In genomic region chr16:31876955-31877828, GRCh38 we compare ENCODE assay signal across 8 cellular contexts. TPM values are rescaled to one million over a fixed set of nuclear protein-coding genes. Genes with fewer than 3 reads are reported as not detected.
DNase-seq lines count a peak whose midpoint lies in the region; ATAC-seq, FAIRE-seq and TF ChIP-seq lines count a peak whose summit lies in the region.

No MANE protein-coding gene starts in this region.

- H3K27me3 ChIP-seq in SK-N-SH (ENCODE audit: insufficient read depth) = no peaks in the 10 kb centered on the region
- no peaks in the 10 kb centered on the region for H3K27me3 ChIP-seq in heart right ventricle

- no peaks in the 10 kb centered on the region for H3K9me2 ChIP-seq in SK-N-SH

- no peak for TF ChIP-seq POLR2A in A549 (IDR thresholded peaks at IDR 0.05; ENCODE audit: low read length)

- WGBS in A549 (ENCODE audit: missing lambda C conversion rate) = 50% methylated on average over 5 of the region's 5 CpGs
- WGBS in SK-N-SH (ENCODE audit: low lambda C conversion rate) = 56% methylated on average over 5 of the region's 5 CpGs
- 62 to 82% methylated on average over 5 of the region's 5 CpGs for WGBS in heart right ventricle, 2 donors

- POLR2A ChIA-PET in A549 (lab: Yijun Ruan, JAX) = no interaction called here
- POLR2A ChIA-PET in SK-N-SH (lab: Yijun Ruan, JAX) = no interaction called here

- TF ChIP-seq EP300 in A549 (IDR thresholded peaks at IDR 0.05) (no peak), SK-N-SH (IDR thresholded peaks at IDR 0.05; ENCODE audit: borderline replicate concordance in 1 of 2, low read depth in 1 of 2, low read length in 1 of 2) (no peak)

- H4K20me1 ChIP-seq in SK-N-SH (ENCODE audit: insufficient read depth) = peaks cover 9% of the 10 kb centered on the region; the same call in 1 of the 2 replicates

- H3K27ac ChIP-seq in A549 (0 out of 6 replicates have a peak overlapping the region, but pooled peaks of 1 of the 2 experiments have one; percentile 2), SK-N-SH (ENCODE audit: low read depth in 2 of 2, low read length in 1 of 2) (peak overlapping the region in 1 of 2 experiments; percentile 72; a peak in 2 of 4 replicates), heart right ventricle (peak overlapping the region in 5 of 10 donors; percentile 3 to 99 (median 6))

- peak in 1 of 2 experiments; percentile 23; a peak in 3 of 6 replicates for ATAC-seq in A549
- peak; percentile 72 for ATAC-seq in GM18517 (IDR thresholded peaks at IDR 0.05; ENCODE audit: unreplicated experiment)
- peak; percentile 41 for ATAC-seq in HG03039 (IDR thresholded peaks at IDR 0.05; ENCODE audit: unreplicated experiment)
- no peak for ATAC-seq in heart right ventricle

- TF ChIP-seq CTCF in A549 (IDR thresholded peaks at IDR 0.05) (no peak), SK-N-SH (IDR thresholded peaks at IDR 0.05) (no peak), heart right ventricle (IDR thresholded peaks at IDR 0.05) (no peak)

- CTCF ChIA-PET in A549 (lab: Yijun Ruan, JAX) (interaction anchor here (0.5 to 1.8 kb wide), 2 partner anchors 9 to 1954 kb away, joined by 5 to 6 read pairs; no protein-coding TSS in a partner anchor), SK-N-SH (lab: Yijun Ruan, JAX) (interaction anchor here (2.0 to 13.6 kb wide), 2 partner anchors 9 to 21 kb away, joined by 13 to 144 read pairs; no protein-coding TSS in a partner anchor)

- intact Hi-C loops in heart right ventricle (cut with DNase I) = loop anchor here in 5 of 10 donors (10.0 kb wide), 5 partner anchors 162 to 922 kb away; partner anchors contain the start of genes HSD3B7 (in 2 of the 5) and SETD1A (in 1 of the 5)

- no peak overlapping the region for H3K4me3 ChIP-seq in A549
- H3K4me3 ChIP-seq in SK-N-SH (ENCODE audit: low read depth in 2 of 2, low read length in 1 of 2) = peak overlapping the region in 1 of 2 experiments; percentile 16; a peak in 1 of 4 replicates
- H3K4me3 ChIP-seq in heart right ventricle = peak overlapping the region in 1 of 10 donors; percentile 95

- H3K4me2 ChIP-seq in A549 (peak overlapping the region; percentile 21; the same call in 2 of the 3 replicates), SK-N-SH (peak overlapping the region; percentile 40)

- H3K79me2 ChIP-seq in SK-N-SH (ENCODE audit: insufficient read depth) = peaks cover 82% of the 10 kb centered on the region

- H3K9ac ChIP-seq in SK-N-SH = peak overlapping the region; percentile 43

- H3F3A ChIP-seq in SK-N-SH (replicated peaks; ENCODE audit: insufficient read depth) = peaks cover 14% of the 10 kb centered on the region

- H3K4me1 ChIP-seq in A549 (peaks cover 7% of the 10 kb centered on the region; the same call in 2 of the 3 replicates), SK-N-SH (ENCODE audit: control insufficient read depth in 1 of 2, insufficient read depth in 2 of 2, low read depth in 1 of 2, low read length in 1 of 2) (peaks cover 16 to 30% of the 10 kb centered on the region in 2 experiments; a peak in 3 of 4 replicates), heart right ventricle (peaks cover 0 to 87% (median 49%) of the 10 kb centered on the region in 9 donors)

- H3K9me3 ChIP-seq in A549 (peaks cover 59% of the 10 kb centered on the region), SK-N-SH (no peaks in the 10 kb centered on the region), heart right ventricle (no peaks in the 10 kb centered on the region)

- H3K36me3 ChIP-seq in SK-N-SH (replicated peaks in 1 of 2; ENCODE audit: control insufficient read depth in 1 of 2, insufficient read depth in 2 of 2, low read length in 1 of 2) (peaks cover 8 to 20% of the 10 kb centered on the region in 2 experiments), heart right ventricle (peaks cover 0 to 43% (median 0%) of the 10 kb centered on the region in 9 donors)

- FAIRE-seq in A549 (lab: Jason Lieb, UNC) = no peak

- no peak for TF ChIP-seq RAD21 in A549 (conservative IDR thresholded peaks at IDR 0.05 in 1 of 2, IDR thresholded peaks at IDR 0.05 in 1 of 2)
- TF ChIP-seq RAD21 in SK-N-SH (IDR thresholded peaks at IDR 0.05; ENCODE audit: low read length) = no peak

- peak in 1 of 2 experiments; percentile 46 for DNase-seq in A549 (ENCODE audit: low read depth in 1 of 2, low spot score in 1 of 2)
- no peak for DNase-seq in SK-N-SH
- DNase-seq in effector CD4-positive, alpha-beta T cell = peak; percentile 54
- peak; percentile 65 for DNase-seq in pons (ENCODE audit: low spot score)
- no peak for DNase-seq in DMS53 (lab: John Stamatoyannopoulos, UW)
- no peak for DNase-seq in heart right ventricle

- no peak overlapping the region for H2AFZ ChIP-seq in SK-N-SH (ENCODE audit: low read depth)

TF ChIP-seq in A549, 52 proteins besides CTCF, POLR2A, EP300 and RAD21 (continues in another document):
- TF ChIP-seq, protein P1, sequence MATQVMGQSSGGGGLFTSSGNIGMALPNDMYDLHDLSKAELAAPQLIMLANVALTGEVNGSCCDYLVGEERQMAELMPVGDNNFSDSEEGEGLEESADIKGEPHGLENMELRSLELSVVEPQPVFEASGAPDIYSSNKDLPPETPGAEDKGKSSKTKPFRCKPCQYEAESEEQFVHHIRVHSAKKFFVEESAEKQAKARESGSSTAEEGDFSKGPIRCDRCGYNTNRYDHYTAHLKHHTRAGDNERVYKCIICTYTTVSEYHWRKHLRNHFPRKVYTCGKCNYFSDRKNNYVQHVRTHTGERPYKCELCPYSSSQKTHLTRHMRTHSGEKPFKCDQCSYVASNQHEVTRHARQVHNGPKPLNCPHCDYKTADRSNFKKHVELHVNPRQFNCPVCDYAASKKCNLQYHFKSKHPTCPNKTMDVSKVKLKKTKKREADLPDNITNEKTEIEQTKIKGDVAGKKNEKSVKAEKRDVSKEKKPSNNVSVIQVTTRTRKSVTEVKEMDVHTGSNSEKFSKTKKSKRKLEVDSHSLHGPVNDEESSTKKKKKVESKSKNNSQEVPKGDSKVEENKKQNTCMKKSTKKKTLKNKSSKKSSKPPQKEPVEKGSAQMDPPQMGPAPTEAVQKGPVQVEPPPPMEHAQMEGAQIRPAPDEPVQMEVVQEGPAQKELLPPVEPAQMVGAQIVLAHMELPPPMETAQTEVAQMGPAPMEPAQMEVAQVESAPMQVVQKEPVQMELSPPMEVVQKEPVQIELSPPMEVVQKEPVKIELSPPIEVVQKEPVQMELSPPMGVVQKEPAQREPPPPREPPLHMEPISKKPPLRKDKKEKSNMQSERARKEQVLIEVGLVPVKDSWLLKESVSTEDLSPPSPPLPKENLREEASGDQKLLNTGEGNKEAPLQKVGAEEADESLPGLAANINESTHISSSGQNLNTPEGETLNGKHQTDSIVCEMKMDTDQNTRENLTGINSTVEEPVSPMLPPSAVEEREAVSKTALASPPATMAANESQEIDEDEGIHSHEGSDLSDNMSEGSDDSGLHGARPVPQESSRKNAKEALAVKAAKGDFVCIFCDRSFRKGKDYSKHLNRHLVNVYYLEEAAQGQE (IDR thresholded peaks at IDR 0.05) = no peak
- no peak for TF ChIP-seq NPAS2 (CRISPR knock-in tag; IDR thresholded peaks at IDR 0.05; ENCODE audit: borderline replicate concordance)

TF ChIP-seq in SK-N-SH, 30 proteins besides CTCF, POLR2A, EP300 and RAD21 (continues in another document):
- TF ChIP-seq JUND (IDR thresholded peaks at IDR 0.05) = peak; percentile 66
- TF ChIP-seq RXRA (IDR thresholded peaks at IDR 0.05; ENCODE audit: borderline replicate concordance, low read depth) = 0 out of 2 replicates have a peak, but pooled peaks have one; percentile 19
- TF ChIP-seq ELF1 (IDR thresholded peaks at IDR 0.05) = no peak
- TF ChIP-seq NFIC (IDR thresholded peaks at IDR 0.05; ENCODE audit: borderline replicate concordance) = no peak
- no peak for TF ChIP-seq FOXM1 (IDR thresholded peaks at IDR 0.05; ENCODE audit: low read depth)
- no peak for TF ChIP-seq CHD2 (IDR thresholded peaks at IDR 0.05; ENCODE audit: low read length, partially characterized antibody)
- TF ChIP-seq FOSL2 (IDR thresholded peaks at IDR 0.05; ENCODE audit: borderline replicate concordance, low read depth) = peak; percentile 87
- TF ChIP-seq USF2 (IDR thresholded peaks at IDR 0.05; ENCODE audit: borderline replicate concordance, low read depth, low read length) = no peak
- TF ChIP-seq EZH2phosphoT487 (IDR thresholded peaks at IDR 0.05; ENCODE audit: borderline replicate concordance, low read depth) = no peak
- TF ChIP-seq POLR2AphosphoS5 (IDR thresholded peaks at IDR 0.05; ENCODE audit: low read depth, low read length) = no peak
- no peak for TF ChIP-seq FOXJ3 (CRISPR knock-in tag; IDR thresholded peaks at IDR 0.05)
- TF ChIP-seq TCF12 (IDR thresholded peaks at IDR 0.05) = 0 out of 2 replicates have a peak, but pooled peaks have one; percentile 31
- TF ChIP-seq MEF2A (IDR thresholded peaks at IDR 0.05; ENCODE audit: borderline replicate concordance, low read depth) = peak; percentile 20; the same call in 1 of the 2 replicates
- TF ChIP-seq, protein P2, sequence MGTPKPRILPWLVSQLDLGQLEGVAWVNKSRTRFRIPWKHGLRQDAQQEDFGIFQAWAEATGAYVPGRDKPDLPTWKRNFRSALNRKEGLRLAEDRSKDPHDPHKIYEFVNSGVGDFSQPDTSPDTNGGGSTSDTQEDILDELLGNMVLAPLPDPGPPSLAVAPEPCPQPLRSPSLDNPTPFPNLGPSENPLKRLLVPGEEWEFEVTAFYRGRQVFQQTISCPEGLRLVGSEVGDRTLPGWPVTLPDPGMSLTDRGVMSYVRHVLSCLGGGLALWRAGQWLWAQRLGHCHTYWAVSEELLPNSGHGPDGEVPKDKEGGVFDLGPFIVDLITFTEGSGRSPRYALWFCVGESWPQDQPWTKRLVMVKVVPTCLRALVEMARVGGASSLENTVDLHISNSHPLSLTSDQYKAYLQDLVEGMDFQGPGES (IDR thresholded peaks at IDR 0.05; ENCODE audit: low read depth, low read length) = no peak
- TF ChIP-seq GATA2 (CRISPR knock-in tag; IDR thresholded peaks at IDR 0.05) = no peak

RNA-seq across cellular contexts. Expression of gene ZNF267, which starts 3.6 kb away (rescaled TPM):
- polyA plus RNA-seq in A549 (2011; rRNA removed) (8.3 and 10.2 TPM in 2 replicates), A549 (2017; fragmentation: RNase III; extraction: RNeasy Plus Mini Kit Qiagen cat#74134 plus additional on column Dnase treatment) (8.3 to 10.0 TPM (median 8.9 TPM) in 3 replicates), SK-N-SH (2012; rRNA removed) (1.7 and 1.9 TPM in 2 replicates), heart right ventricle (1 to 10 TPM; 1.5 to 3.3 TPM)
- polyA plus RNA-seq in A549 (2012; cell fraction: cytosol; rRNA removed) = 2.2 and 2.7 TPM in 2 replicates
- 1.6 and 2.7 TPM in 2 replicates for polyA plus RNA-seq in A549 (2012; cell fraction: nucleus; rRNA removed)
- 9.6 and 12.3 TPM in 2 replicates for polyA minus RNA-seq in A549 (2011; rRNA and poly(A)+ RNA removed)
- 1.9 and 2.4 TPM in 2 replicates for polyA plus RNA-seq in SK-N-SH (2012; cell fraction: cytosol; rRNA removed)
- 1.8 and 2.6 TPM in 2 replicates for polyA plus RNA-seq in SK-N-SH (2012; cell fraction: nucleus; rRNA removed)
- total RNA-seq in heart right ventricle = 10 to 100 TPM in 1 of 10 donors, 1 to 10 TPM in 9; 4.0 to 13.5 (median 5.7) TPM

Comparison
In these comparisons a context has a peak if more than half of its experiments do, and no peak if none do; other contexts are left out.
1. ATAC-seq: peak in GM18517 (single experiment) and HG03039 (single experiment); none in heart right ventricle (0 of 8).
2. DNase-seq: peak in effector CD4-positive, alpha-beta T cell (single experiment) and pons (single experiment); none in SK-N-SH (single experiment), DMS53 (single experiment) and heart right ventricle (0 of 2).
3. Of the 12 proteins assayed by ChIP-seq in both A549 and SK-N-SH: peak only in A549: none; only in SK-N-SH: FOSL2 and PBX3; in both: none; in neither: 10.